ENCODE assay signal across 8 cellular contexts in genomic region chr10:69413221-69413865, GRCh38. TPM values are rescaled to one million over a fixed set of nuclear protein-coding genes. Genes with fewer than 3 reads are reported as not detected.
DNase-seq lines count a peak whose midpoint lies in the region; ATAC-seq and TF ChIP-seq lines count a peak whose summit lies in the region.

No MANE protein-coding gene starts in this region.

- DNase-seq in Calu3, result peak; percentile 53
- peak; percentile 64 for DNase-seq in HT1080 (ENCODE audit: low read depth)
- DNase-seq in RKO (ENCODE audit: low spot score), result peak; percentile 66
- peak; percentile 78 for DNase-seq in choroid plexus epithelial cell (ENCODE audit: low read depth)
- peak; percentile 78 for DNase-seq in left kidney (ENCODE audit: low read depth, low spot score)
- DNase-seq in superior temporal gyrus (ENCODE audit: extremely low spot score), result peak; percentile 77

- no peak overlapping the region for H3K4me3 Mint-ChIP-seq in Calu3 (ENCODE audit: low read depth, unreplicated experiment)

- H3K4me3 ChIP-seq in choroid plexus epithelial cell (ENCODE audit: low read depth, low read length), result no peak overlapping the region

- no peaks in the 10 kb centered on the region for H3K27me3 Mint-ChIP-seq in Calu3 (ENCODE audit: unreplicated experiment)

- peaks cover 13% of the 10 kb centered on the region for H3K4me1 Mint-ChIP-seq in Calu3 (ENCODE audit: low read depth, unreplicated experiment)

- H3K9me3 Mint-ChIP-seq in Calu3 (ENCODE audit: low read depth, unreplicated experiment), result no peaks in the 10 kb centered on the region

- peaks cover 11% of the 10 kb centered on the region for H3K36me3 Mint-ChIP-seq in Calu3 (ENCODE audit: insufficient read depth, unreplicated experiment)

- TF ChIP-seq CTCF in Calu3 (IDR thresholded peaks at IDR 0.05; ENCODE audit: unreplicated experiment) (peak; percentile 55), choroid plexus epithelial cell (conservative IDR thresholded peaks at IDR 0.05; ENCODE audit: low read depth, low read length) (peak; percentile 81)

- intact Hi-C loops in Calu3 (cut with micrococcal nuclease; ENCODE audit: unreplicated experiment), result no loop called here

- BruUV-seq in Calu3 (replicated peaks; lab: Mats Ljungman, UMichigan), result no TSS peak

- ATAC-seq in GM19463 (IDR thresholded peaks at IDR 0.05; ENCODE audit: unreplicated experiment) (no peak), GM18868 (IDR thresholded peaks at IDR 0.05; ENCODE audit: unreplicated experiment) (no peak)

- CTCF ChIA-PET in Calu3 (lab: Charles Lee), result no interaction called here

- no peak overlapping the region for H3K27ac Mint-ChIP-seq in Calu3 (ENCODE audit: unreplicated experiment)

RNA-seq across cellular contexts. Expression of gene TACR2, which starts 3.4 kb away (rescaled TPM):
- total RNA-seq in Calu3 (2022), result 0.26 and 0.34 TPM in 2 replicates
- not detected in 2 replicates for total RNA-seq in HT1080 (2014; rRNA removed; shearing (Covaris generic))
- not detected in 2 replicates for polyA plus RNA-seq in HT1080 (2015; cell fraction: cytosol; rRNA removed)
- polyA plus RNA-seq in HT1080 (2015; cell fraction: nucleus; rRNA removed), result not detected in 2 replicates

RNA-seq across cellular contexts. Expression of gene TSPAN15, which starts 37.9 kb away (rescaled TPM):
- 137 and 165 TPM in 2 replicates for total RNA-seq in Calu3 (2022)
- total RNA-seq in HT1080 (2014; rRNA removed; shearing (Covaris generic)), result 0.71 TPM in 1 of 2 replicates, not detected in the other
- polyA plus RNA-seq in HT1080 (2015; cell fraction: cytosol; rRNA removed), result 1.2 and 2.0 TPM in 2 replicates
- polyA plus RNA-seq in HT1080 (2015; cell fraction: nucleus; rRNA removed), result 1.00 and 2.7 TPM in 2 replicates

Comparison
In these comparisons a context has a peak if more than half of its experiments do, and no peak if none do; other contexts are left out.
1. RNA of gene TSPAN15, which starts 37.9 kb away (total RNA-seq): 137 to 165 TPM in Calu3; 0.71 TPM in HT1080; every median in the first group is over 10 times any median in the second.
2. Peak in every context shown above with its lines, with median percentiles within 50 percentile points of each other: DNase-seq.